Comparison of ENCODE assay signal across 8 cellular contexts in the genomic region with DNA sequence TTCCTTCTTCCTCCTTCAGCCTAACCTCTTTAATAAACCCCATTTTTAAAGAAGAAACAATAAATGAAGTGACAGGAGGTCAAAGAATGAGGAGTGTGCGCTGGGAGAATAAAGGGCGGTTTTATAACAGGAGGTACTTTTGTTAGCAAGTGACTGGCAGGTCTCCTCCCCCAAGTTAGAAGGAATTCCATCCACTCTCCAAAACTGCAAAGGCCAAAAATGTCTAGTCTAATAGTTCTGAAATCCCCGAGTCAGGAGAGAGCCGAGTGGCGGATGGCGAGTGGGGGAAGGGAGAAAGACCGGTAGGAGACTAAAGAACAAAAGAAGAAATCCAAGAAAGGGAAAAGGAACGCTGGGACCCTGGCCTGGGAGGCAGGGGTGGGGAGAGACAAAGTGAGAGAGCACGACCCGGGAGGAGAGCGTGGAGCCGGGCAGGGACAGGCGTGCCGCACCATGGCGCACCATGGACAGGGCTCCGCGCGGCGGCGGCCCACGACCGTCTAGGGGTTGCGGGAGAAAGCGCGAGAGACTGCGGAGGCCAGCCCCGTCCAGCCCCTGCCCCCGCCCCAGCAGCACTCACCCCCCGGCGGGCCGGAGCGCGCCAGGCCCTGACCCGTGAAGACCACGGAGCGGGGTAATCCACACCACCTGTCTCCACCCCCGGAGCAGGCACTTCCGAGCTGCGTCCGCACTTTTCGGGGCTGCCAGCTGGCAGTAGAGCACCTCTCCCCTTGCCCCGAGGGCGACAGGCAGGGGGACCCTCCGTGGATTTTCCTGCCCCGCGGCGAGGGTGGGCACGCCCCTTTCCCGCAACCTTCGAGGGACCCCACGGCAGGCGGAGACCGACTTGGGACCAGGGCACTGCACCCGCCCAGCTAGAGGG. TPM values are rescaled to one million over a fixed set of nuclear protein-coding genes. Genes with fewer than 3 reads are reported as not detected.
A peak's percentile ranks its signal among the peaks of the same experiment; 100 is the strongest.
DNase-seq lines count a peak whose midpoint lies in the region; ATAC-seq, FAIRE-seq and TF ChIP-seq lines count a peak whose summit lies in the region.

No MANE protein-coding gene starts in this region.

- peaks cover 0 to 61% (median 13%) of the 10 kb centered on the region in 9 donors for H3K27me3 ChIP-seq in heart left ventricle

- H3K36me3 ChIP-seq in heart left ventricle, result no peaks in the 10 kb centered on the region

- H3K9me3 ChIP-seq in heart left ventricle, result no peaks in the 10 kb centered on the region

- intact Hi-C loops in heart left ventricle (cut with DNase I), result loop anchor here in 6 of 10 donors (5.0 to 10.0 kb wide), 8 partner anchors 53 to 313 kb away; no protein-coding TSS in a partner anchor

- peak; percentile 35 for DNase-seq in NCI-H2227 (lab: John Stamatoyannopoulos, UW; ENCODE audit: unreplicated experiment)
- no peak for DNase-seq in NCI-H2227 treated with DMSO at 0.1 percent for 48 hours (lab: John Stamatoyannopoulos, UW)
- peak; percentile 33 to 76 (median 61) for DNase-seq in heart left ventricle
- DNase-seq in retinal pigment epithelial cell (ENCODE audit: low read depth), result no peak
- no peak for DNase-seq in NCI-H526 treated with DMSO at 0.1 percent for 48 hours (lab: John Stamatoyannopoulos, UW)
- no peak for DNase-seq in GM12891 (ENCODE audit: insufficient read length, low spot score)

- TF ChIP-seq POLR2A in heart left ventricle (IDR thresholded peaks at IDR 0.05) (no peak), GM12891 (IDR thresholded peaks at IDR 0.05; ENCODE audit: low read depth, low read length) (no peak)

- WGBS in heart left ventricle, 4 donors, result 2 to 4% (median 2%) methylated on average over 23 to 54 of the region's 54 CpGs

- ATAC-seq in SK-N-SH treated with all-trans-retinoic acid at 6 μM for 48 hours, result peak; percentile 59
- ATAC-seq in heart left ventricle, result peak; percentile 48 to 64 (median 59)
- no peak for ATAC-seq in GM19455 (IDR thresholded peaks at IDR 0.05; ENCODE audit: unreplicated experiment)

- peaks cover 0 to 11% (median under 1%) of the 10 kb centered on the region in 12 donors for H3K4me1 ChIP-seq in heart left ventricle

- TF ChIP-seq CTCF in heart left ventricle (IDR thresholded peaks at IDR 0.05), result no peak
- no peak for TF ChIP-seq CTCF in retinal pigment epithelial cell (conservative IDR thresholded peaks at IDR 0.05; ENCODE audit: low read depth, low read length)

- H3K27ac ChIP-seq in heart left ventricle, result peak overlapping the region; percentile 75 to 97 (median 88)

- no peak for FAIRE-seq in GM12891 (lab: Jason Lieb, UNC)

- H3K4me3 ChIP-seq in heart left ventricle (peak overlapping the region; percentile 65 to 91 (median 75)), retinal pigment epithelial cell (ENCODE audit: low read length) (peak overlapping the region; percentile 95)

TF ChIP-seq in SK-N-SH treated with all-trans-retinoic acid at 6 μM for 48 hours, 23 proteins besides CTCF, POLR2A, EP300 and RAD21:
- TF ChIP-seq GLIS3 (CRISPR knock-in tag; IDR thresholded peaks at IDR 0.05), result no peak
- TF ChIP-seq ZC3H10 (CRISPR knock-in tag; IDR thresholded peaks at IDR 0.05), result no peak
- TF ChIP-seq ZNF8 (CRISPR knock-in tag; IDR thresholded peaks at IDR 0.05), result no peak
- no peak for TF ChIP-seq CSDC2 (CRISPR knock-in tag; IDR thresholded peaks at IDR 0.05)
- no peak for TF ChIP-seq TCF4 (CRISPR knock-in tag; IDR thresholded peaks at IDR 0.05; ENCODE audit: borderline replicate concordance)
- TF ChIP-seq ESRRG (CRISPR knock-in tag; IDR thresholded peaks at IDR 0.05), result no peak
- TF ChIP-seq ISL1 (CRISPR knock-in tag; IDR thresholded peaks at IDR 0.05), result no peak
- TF ChIP-seq, protein P1, sequence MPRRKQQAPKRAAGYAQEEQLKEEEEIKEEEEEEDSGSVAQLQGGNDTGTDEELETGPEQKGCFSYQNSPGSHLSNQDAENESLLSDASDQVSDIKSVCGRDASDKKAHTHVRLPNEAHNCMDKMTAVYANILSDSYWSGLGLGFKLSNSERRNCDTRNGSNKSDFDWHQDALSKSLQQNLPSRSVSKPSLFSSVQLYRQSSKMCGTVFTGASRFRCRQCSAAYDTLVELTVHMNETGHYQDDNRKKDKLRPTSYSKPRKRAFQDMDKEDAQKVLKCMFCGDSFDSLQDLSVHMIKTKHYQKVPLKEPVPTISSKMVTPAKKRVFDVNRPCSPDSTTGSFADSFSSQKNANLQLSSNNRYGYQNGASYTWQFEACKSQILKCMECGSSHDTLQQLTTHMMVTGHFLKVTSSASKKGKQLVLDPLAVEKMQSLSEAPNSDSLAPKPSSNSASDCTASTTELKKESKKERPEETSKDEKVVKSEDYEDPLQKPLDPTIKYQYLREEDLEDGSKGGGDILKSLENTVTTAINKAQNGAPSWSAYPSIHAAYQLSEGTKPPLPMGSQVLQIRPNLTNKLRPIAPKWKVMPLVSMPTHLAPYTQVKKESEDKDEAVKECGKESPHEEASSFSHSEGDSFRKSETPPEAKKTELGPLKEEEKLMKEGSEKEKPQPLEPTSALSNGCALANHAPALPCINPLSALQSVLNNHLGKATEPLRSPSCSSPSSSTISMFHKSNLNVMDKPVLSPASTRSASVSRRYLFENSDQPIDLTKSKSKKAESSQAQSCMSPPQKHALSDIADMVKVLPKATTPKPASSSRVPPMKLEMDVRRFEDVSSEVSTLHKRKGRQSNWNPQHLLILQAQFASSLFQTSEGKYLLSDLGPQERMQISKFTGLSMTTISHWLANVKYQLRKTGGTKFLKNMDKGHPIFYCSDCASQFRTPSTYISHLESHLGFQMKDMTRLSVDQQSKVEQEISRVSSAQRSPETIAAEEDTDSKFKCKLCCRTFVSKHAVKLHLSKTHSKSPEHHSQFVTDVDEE (CRISPR knock-in tag; IDR thresholded peaks at IDR 0.05), result no peak
- no peak for TF ChIP-seq RARB (CRISPR knock-in tag; IDR thresholded peaks at IDR 0.05)
- no peak for TF ChIP-seq BACH2 (CRISPR knock-in tag; IDR thresholded peaks at IDR 0.05; ENCODE audit: borderline replicate concordance)

TF ChIP-seq in GM12891, 5 proteins besides CTCF, POLR2A, EP300 and RAD21:
- no peak for TF ChIP-seq SPI1 (IDR thresholded peaks at IDR 0.05; ENCODE audit: low read depth, low read length)
- no peak for TF ChIP-seq POLR2AphosphoS5 (IDR thresholded peaks at IDR 0.05; ENCODE audit: low read depth, low read length)
- TF ChIP-seq POU2F2 (IDR thresholded peaks at IDR 0.05; ENCODE audit: low read depth, low read length), result no peak
- no peak for TF ChIP-seq PAX5 (IDR thresholded peaks at IDR 0.05; ENCODE audit: insufficient read depth, low read length, severe bottlenecking)
- TF ChIP-seq TAF1 (IDR thresholded peaks at IDR 0.05; ENCODE audit: low read depth, low read length), result no peak

RNA-seq across cellular contexts. Expression of a gene that starts 1.6 kb away (rescaled TPM):
- total RNA-seq in heart left ventricle, result 100 to 1,000 TPM; 313 to 594 (median 411) TPM
- polyA plus RNA-seq in heart left ventricle, result 100 to 1,000 TPM in 1 of 2 donors, 10 to 100 TPM in 1; 62.5 to 169 TPM
- polyA plus RNA-seq in GM12891 (2012; ENCODE audit: low read depth, missing spikeins), result 0.14 TPM

Comparison
In these comparisons a context has a peak if more than half of its experiments do, and no peak if none do; other contexts are left out.
1. DNase-seq: peak in NCI-H2227 (single experiment) and heart left ventricle (5 of 5); none in NCI-H2227 treated with DMSO at 0.1 percent for 48 hours (single experiment), retinal pigment epithelial cell (single experiment), NCI-H526 treated with DMSO at 0.1 percent for 48 hours (single experiment) and GM12891 (single experiment).